ENCODE assay signal across 8 cellular contexts in the genomic region with DNA sequence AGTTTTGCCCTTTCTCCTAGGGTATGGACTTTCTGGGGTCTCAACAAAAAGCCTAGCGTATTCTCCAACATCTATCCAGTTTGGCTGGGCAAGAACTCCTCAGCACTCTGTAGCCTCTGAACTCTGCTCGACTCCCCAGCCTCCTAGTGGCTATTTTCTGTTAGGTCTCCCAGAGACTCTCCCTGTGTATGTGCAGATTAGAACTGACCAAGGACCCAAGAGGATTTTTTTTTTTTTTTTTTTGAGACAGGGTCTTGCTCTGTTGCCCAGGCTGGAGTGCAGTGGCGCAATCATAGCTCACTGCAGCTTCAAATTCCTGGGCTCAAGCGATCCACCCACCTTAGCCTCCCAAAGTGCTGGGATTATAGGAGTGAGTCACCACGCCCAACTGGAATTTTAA. TPM values are rescaled to one million over a fixed set of nuclear protein-coding genes. Genes with fewer than 3 reads are reported as not detected.
A peak's percentile ranks its signal among the peaks of the same experiment; 100 is the strongest.
DNase-seq lines count a peak whose midpoint lies in the region; ATAC-seq, FAIRE-seq and TF ChIP-seq lines count a peak whose summit lies in the region.
"Not testable (repeated sequence)": the region's sequence is repeated elsewhere in the genome, so short reads cannot be mapped to it uniquely, and the experiment has no call there.

No MANE protein-coding gene starts in this region.

- H3K4me3 Mint-ChIP-seq in HFFc6, T-helper 17 cell: not testable (repeated sequence)

- peaks cover 11% of the 10 kb centered on the region for H3K4me1 Mint-ChIP-seq in HFFc6 (ENCODE audit: low read depth)
- not testable (repeated sequence) for H3K4me1 Mint-ChIP-seq in T-helper 17 cell

- H3K27me3 Mint-ChIP-seq in HFFc6 (ENCODE audit: insufficient read depth); T-helper 17 cell: not testable (repeated sequence)

- not testable (repeated sequence) for H3K9me3 Mint-ChIP-seq in HFFc6

- H3K27ac Mint-ChIP-seq in HFFc6, result not testable (repeated sequence)
- peak overlapping the region; percentile 59 for H3K27ac Mint-ChIP-seq in T-helper 17 cell

- H3K27ac ChIP-seq in 22Rv1, foreskin keratinocyte: not testable (repeated sequence)

- DNase-seq in ELR (ENCODE audit: low read depth) (peak; percentile 52), NCI-H146 (lab: John Stamatoyannopoulos, UW) (peak; percentile 10)
- not testable (repeated sequence) for DNase-seq in HFFc6; T-helper 17 cell; bronchial epithelial cell (ENCODE audit: low read depth); foreskin keratinocyte; mucosa of descending colon

- H3K36me3 Mint-ChIP-seq in HFFc6 (ENCODE audit: low read depth), result peaks cover 11% of the 10 kb centered on the region
- not testable (repeated sequence) for H3K36me3 Mint-ChIP-seq in T-helper 17 cell (ENCODE audit: low read depth)

- H3K4me3 ChIP-seq in bronchial epithelial cell (ENCODE audit: low read depth, low read length); mucosa of descending colon: not testable (repeated sequence)

- TF ChIP-seq CTCF in 22Rv1 (IDR thresholded peaks at IDR 0.05) (peak; percentile 20), HFFc6 (IDR thresholded peaks at IDR 0.05) (peak; percentile 45), bronchial epithelial cell (IDR thresholded peaks at IDR 0.05; ENCODE audit: insufficient read depth, low read length, severe bottlenecking) (peak; percentile 11), foreskin keratinocyte (conservative IDR thresholded peaks at IDR 0.05) (peak; percentile 40)
- not testable (repeated sequence) for TF ChIP-seq CTCF in mucosa of descending colon (IDR thresholded peaks at IDR 0.05)

- H3K36me3 ChIP-seq in bronchial epithelial cell (ENCODE audit: control insufficient read depth, insufficient read depth, low read length); mucosa of descending colon (ENCODE audit: low read depth): not testable (repeated sequence)

- H3K27me3 ChIP-seq in bronchial epithelial cell (ENCODE audit: control insufficient read depth, insufficient read depth, low read length); foreskin keratinocyte: not testable (repeated sequence)

- H3K4me1 ChIP-seq in foreskin keratinocyte; mucosa of descending colon (ENCODE audit: low read depth): not testable (repeated sequence)

- not testable (repeated sequence) for FAIRE-seq in bronchial epithelial cell (lab: Jason Lieb, UNC)

- not testable (repeated sequence) for H3K9me3 ChIP-seq in T-helper 17 cell (ENCODE audit: control insufficient read depth, low read length, poor library complexity, severe bottlenecking); mucosa of descending colon

- intact Hi-C loops in mucosa of descending colon (cut with DNase I, micrococcal nuclease), result not testable (repeated sequence)

- not testable (repeated sequence) for ATAC-seq in T-helper 17 cell
- ATAC-seq in foreskin keratinocyte (peak; percentile 79), mucosa of descending colon (peak; percentile 36)

RNA-seq across cellular contexts. Expression of gene ENOSF1, which starts 17.7 kb away (rescaled TPM):
- total RNA-seq in HFFc6 (2021; fragmentation: NEBNext Ultra II Directional; extraction: Animal tissue kit (Norgen Biotek cat#: 25700)), result 10 to 100 TPM in 4 of 6 experiments, 1 to 10 TPM in 2; 8.3 to 15.7 (median 12.4) TPM
- total RNA-seq in T-helper 17 cell, result 10 to 100 TPM; 57.4 to 69.3 TPM
- 25.5 and 39.3 TPM in 2 replicates for total RNA-seq in bronchial epithelial cell
- total RNA-seq in foreskin keratinocyte, result 21.5 and 28.8 TPM in 2 replicates
- 15.4 and 22.6 TPM in 2 replicates for polyA plus RNA-seq in foreskin keratinocyte
- total RNA-seq in mucosa of descending colon, result 100 to 1,000 TPM in 1 of 3 donors, 10 to 100 TPM in 2; 72.0 to 132 (median 95.2) TPM
